In genomic region chr12:107759410-107759809, GRCh38 we compare ENCODE assay signal across 8 cellular contexts.
DNase-seq lines count a peak whose midpoint lies in the region; ATAC-seq lines count a peak whose summit lies in the region.

No MANE protein-coding gene starts in this region.

- peak; percentile 49 for DNase-seq in activated CD4-positive, alpha-beta T cell treated with anti-CD3 and anti-CD28 coated beads for 48 hours
- no peak for DNase-seq in activated CD4-positive, alpha-beta T cell treated with anti-CD3 and anti-CD28 coated beads for 1 hour
- DNase-seq in NCI-H2227 treated with DMSO at 0.1 percent for 48 hours (lab: John Stamatoyannopoulos, UW) = peak; percentile 33

- H3K27me3 Mint-ChIP-seq in activated naive CD4-positive, alpha-beta T cell treated with anti-CD3 and anti-CD28 coated beads, Interleukin-2, amount 50 U/mL, for 24 hours = no peaks in the 10 kb centered on the region
- no peaks in the 10 kb centered on the region for H3K27me3 Mint-ChIP-seq in stimulated activated naive CD8-positive, alpha-beta T cell treated with anti-CD3 and anti-CD28 coated beads, Interleukin-15, Interleukin-2, amounts not matched to agents 100 ng/mL and 50 ng/mL, for 24 hours

- peak overlapping the region; percentile 94 for H3K4me3 Mint-ChIP-seq in activated naive CD4-positive, alpha-beta T cell treated with anti-CD3 and anti-CD28 coated beads, Interleukin-2, amount 50 U/mL, for 24 hours
- peak overlapping the region; percentile 95 for H3K4me3 Mint-ChIP-seq in stimulated activated naive CD8-positive, alpha-beta T cell treated with anti-CD3 and anti-CD28 coated beads, Interleukin-15, Interleukin-2, amounts not matched to agents 100 ng/mL and 50 ng/mL, for 24 hours

- peak overlapping the region; percentile 86; the same call in 1 of the 2 replicates for H3K4me3 ChIP-seq in iPS-18c (ENCODE audit: insufficient read depth, low read depth, low read length)

- no peaks in the 10 kb centered on the region for H3K9me3 Mint-ChIP-seq in activated naive CD4-positive, alpha-beta T cell treated with anti-CD3 and anti-CD28 coated beads, Interleukin-2, amount 50 U/mL, for 24 hours
- no peaks in the 10 kb centered on the region for H3K9me3 Mint-ChIP-seq in stimulated activated naive CD8-positive, alpha-beta T cell treated with anti-CD3 and anti-CD28 coated beads, Interleukin-15, Interleukin-2, amounts not matched to agents 100 ng/mL and 50 ng/mL, for 24 hours

- peak overlapping the region; percentile 91 for H3K27ac Mint-ChIP-seq in activated naive CD4-positive, alpha-beta T cell treated with anti-CD3 and anti-CD28 coated beads, Interleukin-2, amount 50 U/mL, for 24 hours
- H3K27ac Mint-ChIP-seq in stimulated activated naive CD8-positive, alpha-beta T cell treated with anti-CD3 and anti-CD28 coated beads, Interleukin-15, Interleukin-2, amounts not matched to agents 100 ng/mL and 50 ng/mL, for 24 hours = peak overlapping the region; percentile 82

- no peaks in the 10 kb centered on the region for H3K9me3 ChIP-seq in iPS-18c (ENCODE audit: control insufficient read depth, insufficient read depth, low read length)

- no peak for ATAC-seq in GM21515 (IDR thresholded peaks at IDR 0.05; ENCODE audit: unreplicated experiment)
- ATAC-seq in HG03196 (IDR thresholded peaks at IDR 0.05; ENCODE audit: unreplicated experiment) = no peak

- H3K36me3 Mint-ChIP-seq in activated naive CD4-positive, alpha-beta T cell treated with anti-CD3 and anti-CD28 coated beads, Interleukin-2, amount 50 U/mL, for 24 hours = peaks cover 2% of the 10 kb centered on the region
- peaks cover 30% of the 10 kb centered on the region for H3K36me3 Mint-ChIP-seq in stimulated activated naive CD8-positive, alpha-beta T cell treated with anti-CD3 and anti-CD28 coated beads, Interleukin-15, Interleukin-2, amounts not matched to agents 100 ng/mL and 50 ng/mL, for 24 hours (ENCODE audit: low read depth)

- peaks cover 26% of the 10 kb centered on the region for H3K4me1 Mint-ChIP-seq in activated naive CD4-positive, alpha-beta T cell treated with anti-CD3 and anti-CD28 coated beads, Interleukin-2, amount 50 U/mL, for 24 hours
- peaks cover 36% of the 10 kb centered on the region for H3K4me1 Mint-ChIP-seq in stimulated activated naive CD8-positive, alpha-beta T cell treated with anti-CD3 and anti-CD28 coated beads, Interleukin-15, Interleukin-2, amounts not matched to agents 100 ng/mL and 50 ng/mL, for 24 hours (ENCODE audit: low read depth)
